Comparison of ENCODE assay signal across 9 cellular contexts in genomic region chr2:11669454-11670291, GRCh38. TPM values are rescaled to one million over a fixed set of nuclear protein-coding genes. Genes with fewer than 3 reads are reported as not detected.
DNase-seq lines count a peak whose midpoint lies in the region; ATAC-seq, FAIRE-seq and TF ChIP-seq lines count a peak whose summit lies in the region.
"Had no signal": no experiment of that assay in that cellular context is flagged by ENCODE, and none has a peak within 500 bp of the region (broad histone marks: within the 10 kb centered on the region; RNA-seq: fewer than 3 reads in every experiment).

TSS of gene NTSR2 (minus strand) at chr2:11670195. CDS start at chr2:11670129, 66 bp downstream.

- no peak for FAIRE-seq in GM12878 (lab: Jason Lieb, UNC)

- ATAC-seq in activated CD4-positive, alpha-beta T cell treated with anti-CD3 and anti-CD28 coated beads for 36 hours = peak; percentile 90
- ATAC-seq in GM12878 (no peak), GM19324 (IDR thresholded peaks at IDR 0.05; ENCODE audit: low FRiP score, unreplicated experiment) (no peak)

- no peaks in the 10 kb centered on the region for H3K9me3 Mint-ChIP-seq in activated CD4-positive, alpha-beta T cell treated with anti-CD3 and anti-CD28 coated beads for 36 hours (ENCODE audit: low read depth)

- TF ChIP-seq POLR2A in GM12878 (IDR thresholded peaks at IDR 0.05; ENCODE audit: low read depth, low read length) = no peak

- RAD21 ChIA-PET in GM12878 (lab: Charles Lee; ENCODE audit: unreplicated experiment) = no interaction called here

- 40% methylated on average over 52 of the region's 93 CpGs for whole genome bisulfite sequencing in GM12878 (ENCODE audit: insufficient coverage, insufficient replicate concordance, low lambda C conversion rate, missing lambda C conversion rate)
- 31% methylated on average over 79 of the region's 93 CpGs for WGBS in smooth muscle cell (ENCODE audit: low lambda C conversion rate)

- CTCF ChIA-PET in activated CD4-positive, alpha-beta T cell treated with anti-CD3 and anti-CD28 coated beads for 36 hours (lab: Charles Lee) = interaction anchor here (0.6 to 1.7 kb wide), 6 partner anchors 12 to 1111 kb away, joined by 3 to 7 read pairs (median 3); no protein-coding TSS in a partner anchor
- CTCF ChIA-PET in GM12878 (lab: Yijun Ruan, JAX) = no interaction called here

- no peak within 1 kb of the TSS for H3K27ac ChIP-seq in GM12878 (ENCODE audit: control insufficient read depth, insufficient read depth)
- H3K27ac ChIP-seq in smooth muscle cell (ENCODE audit: low read depth) = no peak within 1 kb of the TSS

- no peak within 1 kb of the TSS for H2AFZ ChIP-seq in GM12878 (ENCODE audit: control insufficient read depth, low read depth, low read length)
- no peak within 1 kb of the TSS for H2AFZ ChIP-seq in smooth muscle cell (ENCODE audit: low read depth)

- H3K27me3 Mint-ChIP-seq in activated CD4-positive, alpha-beta T cell treated with anti-CD3 and anti-CD28 coated beads for 36 hours = peaks cover 35% of the 10 kb centered on the region

- no peak within 1 kb of the TSS for H3K4me2 ChIP-seq in GM12878 (ENCODE audit: control insufficient read depth, insufficient read depth)
- peak within 1 kb of the TSS; percentile 76 for H3K4me2 ChIP-seq in smooth muscle cell

- POLR2A ChIA-PET in activated CD4-positive, alpha-beta T cell treated with anti-CD3 and anti-CD28 coated beads for 36 hours (lab: Charles Lee) = no interaction called here
- POLR2A ChIA-PET in GM12878 (lab: Charles Lee) = no interaction called here

- no peak within 1 kb of the TSS for H3K4me3 Mint-ChIP-seq in activated CD4-positive, alpha-beta T cell treated with anti-CD3 and anti-CD28 coated beads for 36 hours

- TF ChIP-seq RAD21 in GM12878 (IDR thresholded peaks at IDR 0.05; ENCODE audit: insufficient read depth, low read depth, low read length) = no peak

- H3K9me3 ChIP-seq in GM12878 (replicated peaks; ENCODE audit: control insufficient read depth, insufficient read depth, low read length) (no peaks in the 10 kb centered on the region; the same call in 2 of the 3 replicates), smooth muscle cell (replicated peaks; ENCODE audit: low read depth) (no peaks in the 10 kb centered on the region)

- no peak within 1 kb of the TSS for H3K27ac Mint-ChIP-seq in activated CD4-positive, alpha-beta T cell treated with anti-CD3 and anti-CD28 coated beads for 36 hours

- no peak for TF ChIP-seq EP300 in GM12878 (IDR thresholded peaks at IDR 0.05; ENCODE audit: borderline replicate concordance in 1 of 2, control insufficient read depth in 1 of 2, low read depth in 2 of 2, low read length in 2 of 2)

- peaks cover 6% of the 10 kb centered on the region for H3K4me1 Mint-ChIP-seq in activated CD4-positive, alpha-beta T cell treated with anti-CD3 and anti-CD28 coated beads for 36 hours

- H3K4me3 ChIP-seq in GM12878 (no peak within 1 kb of the TSS), smooth muscle cell (no peak within 1 kb of the TSS)

- DNase-seq in activated CD4-positive, alpha-beta T cell treated with anti-CD3 and anti-CD28 coated beads for 36 hours = peak; percentile 68
- DNase-seq in activated CD4-positive, alpha-beta T cell treated with anti-CD3 and anti-CD28 coated beads, Interleukin-2, amount 50 U/mL, for 1 hour = no peak
- DNase-seq in GM12878 (ENCODE audit: low read depth, low spot score) (no peak), iPS-NIHi7 (ENCODE audit: extremely low spot score) (peak; percentile 95), smooth muscle cell (lab: John Stamatoyannopoulos, UW; ENCODE audit: unreplicated experiment) (peak; percentile 21), NCI-H187 treated with DMSO at 0.1 percent for 48 hours (lab: John Stamatoyannopoulos, UW) (no peak), NCI-H1092 (lab: John Stamatoyannopoulos, UW) (no peak)

- SMC1A ChIA-PET in GM12878 (lab: Charles Lee; ENCODE audit: uncharacterized antibody, unreplicated experiment) = no interaction called here

- H3F3A ChIP-seq in smooth muscle cell (ENCODE audit: low read depth) = no peaks in the 10 kb centered on the region

- intact Hi-C loops in activated CD4-positive, alpha-beta T cell treated with anti-CD3 and anti-CD28 coated beads for 36 hours (cut with DNase I, micrococcal nuclease) = no loop called here
- intact Hi-C loops in GM12878 (cut with micrococcal nuclease; ENCODE audit: unreplicated experiment) = no loop called here

- in situ Hi-C loops in GM12878 (cut with MboI) = no loop called here

- no peaks in the 10 kb centered on the region for H3K36me3 ChIP-seq in GM12878 (ENCODE audit: control insufficient read depth in 2 of 2, insufficient read depth in 2 of 2, low read length in 1 of 2)
- no peaks in the 10 kb centered on the region for H3K36me3 ChIP-seq in smooth muscle cell (ENCODE audit: low read depth)

- H4K20me1 ChIP-seq in GM12878 (ENCODE audit: control insufficient read depth, insufficient read depth) (no peaks in the 10 kb centered on the region), smooth muscle cell (ENCODE audit: low read depth) (no peaks in the 10 kb centered on the region)

- H3K79me2 ChIP-seq in GM12878 (ENCODE audit: control insufficient read depth, insufficient read depth, low read length) = no peaks in the 10 kb centered on the region
- H3K79me2 ChIP-seq in smooth muscle cell (ENCODE audit: low read depth) = no peaks in the 10 kb centered on the region

- no peaks in the 10 kb centered on the region; a peak in 2 of 4 replicates for H3K27me3 ChIP-seq in GM12878 (replicated peaks in 1 of 2; ENCODE audit: control insufficient read depth in 2 of 2, insufficient read depth in 2 of 2, low read length in 1 of 2)
- H3K27me3 ChIP-seq in smooth muscle cell (ENCODE audit: low read depth) = peaks cover 39% of the 10 kb centered on the region

- TF ChIP-seq CTCF in GM12878 (IDR thresholded peaks at IDR 0.05 in 2 of 3, conservative IDR thresholded peaks at IDR 0.05 in 1 of 3; ENCODE audit: control insufficient read depth in 2 of 3, extremely low read depth in 1 of 3, insufficient read depth in 1 of 3, low read depth in 3 of 3, low read length in 3 of 3) (no peak), smooth muscle cell (IDR thresholded peaks at IDR 0.05; ENCODE audit: borderline replicate concordance, insufficient read depth, poor library complexity, severe bottlenecking) (no peak)

- no peaks in the 10 kb centered on the region for H3K36me3 Mint-ChIP-seq in activated CD4-positive, alpha-beta T cell treated with anti-CD3 and anti-CD28 coated beads for 36 hours (ENCODE audit: low read depth)

- H3K9ac ChIP-seq in GM12878 (ENCODE audit: control insufficient read depth, insufficient read depth, low read length) (no peak within 1 kb of the TSS), smooth muscle cell (ENCODE audit: low read depth) (no peak within 1 kb of the TSS)

- H3K4me1 ChIP-seq in GM12878 (ENCODE audit: control insufficient read depth, insufficient read depth, low read length) (no peaks in the 10 kb centered on the region), smooth muscle cell (ENCODE audit: low read depth) (no peaks in the 10 kb centered on the region)

- BruUV-seq in GM12878 (replicated peaks; lab: Mats Ljungman, UMichigan) = no TSS peak

TF ChIP-seq in GM12878, 131 proteins besides CTCF, POLR2A, EP300 and RAD21 (continues in another document):
- TF ChIP-seq ASH2L (IDR thresholded peaks at IDR 0.05; ENCODE audit: borderline replicate concordance, low read depth) (no peak), HDAC6 (IDR thresholded peaks at IDR 0.05; ENCODE audit: unreplicated experiment) (no peak), E2F8 (IDR thresholded peaks at IDR 0.05; ENCODE audit: low read depth, partially characterized antibody) (no peak), CHD1 (IDR thresholded peaks at IDR 0.05; ENCODE audit: low read depth, low read length) (no peak), MXI1 (IDR thresholded peaks at IDR 0.05; ENCODE audit: low read depth, low read length) (no peak)

RNA-seq across cellular contexts. Expression of gene NTSR2, which starts in this region (rescaled TPM):
- not detected for total RNA-seq in activated CD4-positive, alpha-beta T cell treated with anti-CD3 and anti-CD28 coated beads for 36 hours
- not detected in 2 replicates for total RNA-seq in GM12878 (2013; cell fraction: nucleolus; rRNA removed)
- not detected in 2 replicates for total RNA-seq in GM12878 (2014; rRNA removed)
- total RNA-seq in GM12878 (2014; rRNA removed; fragmentation: Illumina TruSeq; extraction: Trizol) = not detected in 2 replicates
- total RNA-seq in GM12878 (2021) = not detected in 2 replicates
- not detected for polyA plus RNA-seq in GM12878 (2011; ENCODE audit: low read depth)
- polyA plus RNA-seq in GM12878 (2011; rRNA removed) = not detected in 2 replicates
- polyA plus RNA-seq in GM12878 (2011; cell fraction: cytosol; rRNA removed) = not detected in 2 replicates
- not detected in 2 replicates for polyA plus RNA-seq in GM12878 (2011; cell fraction: nucleus; rRNA removed)
- not detected in 2 replicates for polyA plus RNA-seq in GM12878 (2012)
- not detected in 2 replicates for polyA plus RNA-seq in GM12878 (2014; fragmentation: Illumina TruSeq; extraction: Trizol)
- polyA plus RNA-seq in GM12878 (2014; fragmentation: Nextera tagmentation; extraction: Ambion mirVana) = not detected
- 0.14 TPM in 1 of 2 replicates, not detected in the other for polyA plus RNA-seq in GM12878 (2014; rRNA removed)
- polyA plus RNA-seq in GM12878 (2016; fragmentation: Nextera tagmentation; extraction: Ambion mirVana) = not detected
- not detected in 2 replicates for polyA minus RNA-seq in GM12878 (2011; rRNA and poly(A)+ RNA removed)
- polyA minus RNA-seq in GM12878 (2011; cell fraction: cytosol; rRNA and poly(A)+ RNA removed) = not detected in 2 replicates
- polyA minus RNA-seq in GM12878 (2011; cell fraction: nucleus; rRNA and poly(A)+ RNA removed) = not detected in 2 replicates
- not detected in 2 replicates for total RNA-seq in smooth muscle cell
- not detected in 2 replicates for polyA plus RNA-seq in smooth muscle cell
- polyA plus RNA-seq: AG04450 had no signal

Comparison
In these comparisons a context has a peak if more than half of its experiments do, and no peak if none do; other contexts are left out.
1. Peak in DNase-seq and ATAC-seq in activated CD4-positive, alpha-beta T cell treated with anti-CD3 and anti-CD28 coated beads for 36 hours; RNA of the gene not detected or under 1 TPM.
2. Peak in DNase-seq and H3K4me2 ChIP-seq in smooth muscle cell; RNA of the gene not detected or under 1 TPM.